Comparison of ENCODE assay signal across 33 cellular contexts in genomic region chr19:4507804-4508203, GRCh38. TPM values are rescaled to one million over a fixed set of nuclear protein-coding genes. Genes with fewer than 3 reads are reported as not detected.
"Had no signal": no experiment of that assay in that cellular context is flagged by ENCODE, and none has a peak within 500 bp of the region (broad histone marks: within the 10 kb centered on the region; RNA-seq: fewer than 3 reads in every experiment).

No MANE protein-coding gene starts in this region.

- H3K4me3 Mint-ChIP-seq: activated naive CD8-positive, alpha-beta T cell; brain; natural killer cell; T-helper 2 cell treated with Interferon-gamma antibody and Interleukin-4, amounts not matched to agents 5 μg/mL and 100 μg/mL, for 36 hours had no signal

- H3K9me3 Mint-ChIP-seq: brain; natural killer cell; T-helper 2 cell treated with Interferon-gamma antibody and Interleukin-4, amounts not matched to agents 5 μg/mL and 100 μg/mL, for 36 hours had no signal

- H3K36me3 Mint-ChIP-seq: natural killer cell had no signal

- H3K27ac Mint-ChIP-seq: activated naive CD8-positive, alpha-beta T cell; natural killer cell; progenitor cell of endocrine pancreas; T-helper 2 cell treated with Interferon-gamma antibody and Interleukin-4, amounts not matched to agents 5 μg/mL and 100 μg/mL, for 36 hours had no signal

- H3K9me3 ChIP-seq: adrenal gland, colonic mucosa, neutrophil, ovary, sigmoid colon, upper lobe of right lung had no signal

- H3K4me3 ChIP-seq: adrenal gland, cardiac muscle cell, colonic mucosa, lung, ovary, sigmoid colon, upper lobe of right lung had no signal

- H3K27ac ChIP-seq: adrenal gland, cardiac muscle cell, colonic mucosa, neutrophil, upper lobe of right lung, VCaP had no signal

- H3K4me1 Mint-ChIP-seq: brain had no signal

- FAIRE-seq: small intestine had no signal

- H3K27me3 Mint-ChIP-seq: activated naive CD8-positive, alpha-beta T cell; brain; progenitor cell of endocrine pancreas had no signal

- H3K27me3 ChIP-seq: adrenal gland, cardiac muscle cell, colonic mucosa, neutrophil, ovary, sigmoid colon, upper lobe of right lung had no signal

- H3K36me3 ChIP-seq: colonic mucosa, ovary, upper lobe of right lung had no signal

- ATAC-seq: left lobe of liver, natural killer cell, upper lobe of right lung had no signal

- DNase-seq: activated CD4-positive, alpha-beta T cell treated with anti-CD3 and anti-CD28 coated beads for 4 hours; activated CD4-positive, alpha-beta T cell treated with anti-CD3 and anti-CD28 coated beads, Interleukin-2, amount 50 U/mL, for 4 hours; activated effector memory CD4-positive, alpha-beta T cell treated with Interleukin-2 at 50 U/mL for 16 hours; activated naive CD4-positive, alpha-beta T cell treated with Interleukin-2 at 50 U/mL for 16 hours; activated T-cell treated with anti-CD3 and anti-CD28 coated beads for 4 hours; aorta; cerebellar nuclear complex; colonic mucosa; effector CD8-positive, alpha-beta T cell; head of caudate nucleus; hippocampal formation; kidney glomerular epithelial cell; mesendoderm; natural killer cell; sigmoid colon; small intestine; stimulated activated CD4-positive, alpha-beta T cell treated with anti-CD3 and anti-CD28 coated beads, Interleukin-4, amount 100 ng/mL, for 24 hours; stimulated activated CD8-positive, alpha-beta memory T cell treated with anti-CD3 and anti-CD28 coated beads, Interleukin-4, amount 100 ng/mL, for 48 hours; stimulated activated naive CD4-positive, alpha-beta T cell treated with Interleukin-2 at 50 U/mL for 16 hours; T-helper 1 cell; upper lobe of right lung had no signal

- H3K4me1 ChIP-seq: colonic mucosa, upper lobe of right lung had no signal

RNA-seq across cellular contexts. Expression of gene PLIN4, which starts 10.5 kb away (rescaled TPM):
- total RNA-seq: epithelial cell of proximal tubule had no signal
